Comparison of ENCODE assay signal across 24 cellular contexts in genomic region chr11:41115066-41115465, GRCh38.
"Had no signal": no experiment of that assay in that cellular context is flagged by ENCODE, and none has a peak within 500 bp of the region (broad histone marks: within the 10 kb centered on the region; RNA-seq: fewer than 3 reads in every experiment).

No MANE protein-coding gene starts in this region.

- H2AFZ ChIP-seq: neural progenitor cell, parathyroid adenoma had no signal

- H3K9me3 ChIP-seq: right lobe of liver, suprapubic skin, transverse colon, upper lobe of right lung, uterus had no signal

- H3K27ac ChIP-seq: neural progenitor cell, parathyroid adenoma, right lobe of liver, suprapubic skin, transverse colon, upper lobe of right lung, uterus had no signal

- DNase-seq: cortex of kidney; effector memory CD8-positive, alpha-beta T cell; immature natural killer cell; islet precursor cell; kidney glomerular epithelial cell; mesenchymal stem cell; midbrain; naive thymus-derived CD4-positive, alpha-beta T cell; right lobe of liver; small intestine; stimulated activated CD4-positive, alpha-beta T cell treated with anti-CD3 and anti-CD28 coated beads, Interleukin-15, amount 100 ng/mL, for 24 hours; stimulated activated CD4-positive, alpha-beta T cell treated with anti-CD3 and anti-CD28 coated beads, Interleukin-2, amount 100 ng/mL, for 48 hours; stimulated activated naive B cell treated with anti-CD40 and anti-IgM and Interleukin-4, amounts not matched to agents 10 μg/mL and 1 μg/mL and 100 μg/mL, for 72 hours; stimulated activated naive CD8-positive, alpha-beta T cell treated with anti-CD3 and anti-CD28 coated beads, Interleukin-15, amount 100 ng/mL, for 72 hours; transverse colon; upper lobe of right lung; uterus had no signal

- H3K27me3 Mint-ChIP-seq: effector memory CD8-positive, alpha-beta T cell; naive thymus-derived CD4-positive, alpha-beta T cell; progenitor cell of endocrine pancreas; stimulated activated naive B cell treated with anti-CD40 and anti-IgM and Interleukin-4, amounts not matched to agents 10 μg/mL and 1 μg/mL and 100 μg/mL, for 72 hours; stimulated activated naive CD8-positive, alpha-beta T cell treated with anti-CD3 and anti-CD28 coated beads, Interleukin-15, amount 100 ng/mL, for 72 hours had no signal

- H3K79me2 ChIP-seq: parathyroid adenoma had no signal

- H3K27ac Mint-ChIP-seq: effector memory CD8-positive, alpha-beta T cell; immature natural killer cell; naive thymus-derived CD4-positive, alpha-beta T cell; nephron; neural progenitor cell; stimulated activated naive B cell treated with anti-CD40 and anti-IgM and Interleukin-4, amounts not matched to agents 10 μg/mL and 1 μg/mL and 100 μg/mL, for 72 hours; stimulated activated naive CD8-positive, alpha-beta T cell treated with anti-CD3 and anti-CD28 coated beads, Interleukin-15, amount 100 ng/mL, for 72 hours had no signal

- H3K4me3 Mint-ChIP-seq: effector memory CD8-positive, alpha-beta T cell; immature natural killer cell; naive thymus-derived CD4-positive, alpha-beta T cell; nephron; neural progenitor cell; stimulated activated naive B cell treated with anti-CD40 and anti-IgM and Interleukin-4, amounts not matched to agents 10 μg/mL and 1 μg/mL and 100 μg/mL, for 72 hours; stimulated activated naive CD8-positive, alpha-beta T cell treated with anti-CD3 and anti-CD28 coated beads, Interleukin-15, amount 100 ng/mL, for 72 hours had no signal

- H3K4me1 Mint-ChIP-seq: immature natural killer cell; naive thymus-derived CD4-positive, alpha-beta T cell; nephron; neural progenitor cell; stimulated activated naive B cell treated with anti-CD40 and anti-IgM and Interleukin-4, amounts not matched to agents 10 μg/mL and 1 μg/mL and 100 μg/mL, for 72 hours; stimulated activated naive CD8-positive, alpha-beta T cell treated with anti-CD3 and anti-CD28 coated beads, Interleukin-15, amount 100 ng/mL, for 72 hours had no signal

- H3K4me2 ChIP-seq: neural progenitor cell had no signal

- H3K36me3 Mint-ChIP-seq: immature natural killer cell; naive thymus-derived CD4-positive, alpha-beta T cell; neural progenitor cell; stimulated activated naive B cell treated with anti-CD40 and anti-IgM and Interleukin-4, amounts not matched to agents 10 μg/mL and 1 μg/mL and 100 μg/mL, for 72 hours had no signal

- H3K4me1 ChIP-seq: neural progenitor cell, parathyroid adenoma, right lobe of liver, suprapubic skin, transverse colon, upper lobe of right lung, uterus had no signal

- ATAC-seq: effector memory CD8-positive, alpha-beta T cell; left lobe of liver; naive thymus-derived CD4-positive, alpha-beta T cell; right lobe of liver; stimulated activated naive B cell treated with anti-CD40 and anti-IgM and Interleukin-4, amounts not matched to agents 10 μg/mL and 1 μg/mL and 100 μg/mL, for 72 hours; stimulated activated naive CD8-positive, alpha-beta T cell treated with anti-CD3 and anti-CD28 coated beads, Interleukin-15, amount 100 ng/mL, for 72 hours; upper lobe of right lung had no signal

- H3K9me3 Mint-ChIP-seq: nephron, neural progenitor cell had no signal

- H3K9ac ChIP-seq: neural progenitor cell, parathyroid adenoma had no signal

- H3K4me3 ChIP-seq: lung, neural progenitor cell, right lobe of liver, suprapubic skin, transverse colon, upper lobe of right lung, uterus had no signal

- H3K36me3 ChIP-seq: neural progenitor cell, right lobe of liver, suprapubic skin, transverse colon, upper lobe of right lung, uterus had no signal

- H3K27me3 ChIP-seq: neural progenitor cell, right lobe of liver, suprapubic skin, transverse colon, upper lobe of right lung, uterus had no signal
